Comparison of ENCODE assay signal across 25 cellular contexts in genomic region chr2:132252191-132252893, GRCh38.
"Had no signal": no experiment of that assay in that cellular context is flagged by ENCODE, and none has a peak within 500 bp of the region (broad histone marks: within the 10 kb centered on the region; RNA-seq: fewer than 3 reads in every experiment).

No MANE protein-coding gene starts in this region.

- H3K27ac Mint-ChIP-seq: activated CD4-positive, alpha-beta T cell treated with anti-CD3 and anti-CD28 coated beads, Interleukin-2, amount 10 ng/mL, durations not matched to agents 7 days and 5 days; activated CD8-positive, alpha-beta T cell treated with anti-CD3 and anti-CD28 coated beads for 36 hours; activated naive CD4-positive, alpha-beta T cell treated with anti-CD3 and anti-CD28 coated beads, Interleukin-2, amount 50 U/mL, for 72 hours; activated T-helper 1 cell treated with anti-CD3 and anti-CD28 coated beads, Interleukin-12 subunit alpha, Interleukin-12 subunit beta, Interleukin-2, Interleukin-4 antibody, amounts not matched to agents 30 ng/mL and 10 ng/mL and 1 ng/mL, durations not matched to agents 14 hours and 24 hours and 36 hours; immature natural killer cell; mesothelial cell of epicardium; naive thymus-derived CD8-positive, alpha-beta T cell; neural progenitor cell; T-helper 1 cell treated with Interleukin-12 subunit alpha and Interleukin-12 subunit beta and Interleukin-4 antibody, amounts not matched to agents 30 μg/mL and 1 μg/mL, for 36 hours had no signal

- H3K4me3 ChIP-seq: ascending aorta, hepatocyte, left lung, neural progenitor cell, ovary, prostate gland, testis had no signal

- H3K4me1 Mint-ChIP-seq: immature natural killer cell, mesothelial cell of epicardium, neural progenitor cell had no signal

- H3K4me3 Mint-ChIP-seq: activated CD4-positive, alpha-beta T cell treated with anti-CD3 and anti-CD28 coated beads, Interleukin-2, amount 10 ng/mL, durations not matched to agents 7 days and 5 days; activated CD8-positive, alpha-beta T cell treated with anti-CD3 and anti-CD28 coated beads for 36 hours; activated T-helper 1 cell treated with anti-CD3 and anti-CD28 coated beads, Interleukin-12 subunit alpha, Interleukin-12 subunit beta, Interleukin-2, Interleukin-4 antibody, amounts not matched to agents 30 ng/mL and 10 ng/mL and 1 ng/mL, durations not matched to agents 14 hours and 24 hours and 36 hours; immature natural killer cell; mesothelial cell of epicardium; naive thymus-derived CD8-positive, alpha-beta T cell; neural progenitor cell; T-helper 1 cell treated with Interleukin-12 subunit alpha and Interleukin-12 subunit beta and Interleukin-4 antibody, amounts not matched to agents 30 μg/mL and 1 μg/mL, for 36 hours had no signal

- H3K9me3 ChIP-seq: ovary, prostate gland, testis had no signal

- H3K27me3 ChIP-seq: ascending aorta, hepatocyte, neural progenitor cell, ovary, testis had no signal

- H3K36me3 ChIP-seq: ascending aorta, brain microvascular endothelial cell, left lung, neural progenitor cell, ovary, prostate gland had no signal

- DNase-seq: activated CD4-positive, alpha-beta T cell treated with anti-CD3 and anti-CD28 coated beads, Interleukin-2, amount 10 ng/mL, durations not matched to agents 7 days and 5 days; activated CD8-positive, alpha-beta T cell treated with anti-CD3 and anti-CD28 coated beads for 36 hours; brain microvascular endothelial cell; caudate nucleus; dermis blood vessel endothelial cell; effector memory CD4-positive, alpha-beta T cell; foreskin melanocyte; immature natural killer cell; kidney glomerular epithelial cell; mammary epithelial cell; naive thymus-derived CD8-positive, alpha-beta T cell; ovary; stimulated activated CD4-positive, alpha-beta T cell treated with anti-CD3 and anti-CD28 coated beads, Interleukin-12 subunit alpha, Interleukin-12 subunit beta, amount 100 ng/mL, for 4 hours; T1000; testis; trophoblast cell had no signal

- H3K4me1 ChIP-seq: ascending aorta, left lung, neural progenitor cell, prostate gland, testis had no signal

- H3K27ac ChIP-seq: ascending aorta, brain microvascular endothelial cell, hepatocyte, left lung, neural progenitor cell, ovary, prostate gland, testis had no signal
